ENCODE assay signal across 12 cellular contexts in genomic region chr11:123129920-123130319, GRCh38.
DNase-seq lines count a peak whose midpoint lies in the region; ATAC-seq and TF ChIP-seq lines count a peak whose summit lies in the region.
"Had no signal": no experiment of that assay in that cellular context is flagged by ENCODE, and none has a peak within 500 bp of the region (broad histone marks: within the 10 kb centered on the region; RNA-seq: fewer than 3 reads in every experiment).

No MANE protein-coding gene starts in this region.

- in situ Hi-C loops in Panc1 (cut with HindIII; ENCODE audit: low pct_unique_long_range_greater_than_20kb, low sequenced_read_pairs): no loop called here

- no peaks in the 10 kb centered on the region for H3K9me3 Mint-ChIP-seq in nephron progenitor cell
- H3K9me3 Mint-ChIP-seq: stimulated activated naive CD8-positive, alpha-beta T cell treated with anti-CD3 and anti-CD28 coated beads, Interleukin-15, amount 100 ng/mL, for 72 hours had no signal

- H3K36me3 Mint-ChIP-seq in nephron progenitor cell (ENCODE audit: low read depth): peaks cover 13% of the 10 kb centered on the region

- no TSS peak for BruUV-seq in Panc1 (replicated peaks; lab: Mats Ljungman, UMichigan)

- H3K9me3 ChIP-seq in Panc1 (ENCODE audit: control insufficient read depth, insufficient read depth, low read depth, low read length) (no peaks in the 10 kb centered on the region), esophagus muscularis mucosa (no peaks in the 10 kb centered on the region)
- H3K9me3 ChIP-seq: colonic mucosa had no signal

- H3K4me3 ChIP-seq in Panc1 (ENCODE audit: low read depth in 2 of 2, low read length in 2 of 2): no peak overlapping the region
- H3K4me3 ChIP-seq in esophagus muscularis mucosa: no peak overlapping the region
- H3K4me3 ChIP-seq: colonic mucosa had no signal

- H3K27ac ChIP-seq in Panc1 (ENCODE audit: low read length): no peak overlapping the region
- H3K27ac ChIP-seq in esophagus muscularis mucosa (replicated peaks in 1 of 4): peak overlapping the region; percentile 75 to 81 (median 78)
- H3K27ac ChIP-seq: C4-2B, colonic mucosa had no signal

- peaks cover 33% of the 10 kb centered on the region for H3K4me1 Mint-ChIP-seq in nephron progenitor cell

- 39% methylated on average over 3 of the region's 3 CpGs for WGBS in esophagus muscularis mucosa

- TF ChIP-seq POLR2A in esophagus muscularis mucosa (IDR thresholded peaks at IDR 0.05; ENCODE audit: low read depth): no peak

- H3K27me3 ChIP-seq in Panc1 (ENCODE audit: control insufficient read depth, insufficient read depth, low read length) (no peaks in the 10 kb centered on the region), esophagus muscularis mucosa (no peaks in the 10 kb centered on the region)
- H3K27me3 ChIP-seq: colonic mucosa had no signal

- no peak for TF ChIP-seq EP300 in esophagus muscularis mucosa (IDR thresholded peaks at IDR 0.05)

- no peaks in the 10 kb centered on the region for H3K36me3 ChIP-seq in Panc1 (ENCODE audit: control insufficient read depth, insufficient read depth, low read length)
- H3K36me3 ChIP-seq in esophagus muscularis mucosa: no peaks in the 10 kb centered on the region
- H3K36me3 ChIP-seq: colonic mucosa had no signal

- POLR2A ChIA-PET in Panc1 (lab: Charles Lee): no interaction called here

- intact Hi-C loops in Panc1 (cut with micrococcal nuclease; ENCODE audit: unreplicated experiment) (no loop called here), esophagus muscularis mucosa (cut with DNase I) (no loop called here), left colon (cut with DNase I, micrococcal nuclease) (no loop called here)

- H3K27me3 Mint-ChIP-seq in nephron progenitor cell (ENCODE audit: low read depth, poor library complexity): no peaks in the 10 kb centered on the region

- H3K27ac Mint-ChIP-seq in nephron progenitor cell: peak overlapping the region; percentile 38

- no peak overlapping the region for H3K4me3 Mint-ChIP-seq in nephron progenitor cell
- H3K4me3 Mint-ChIP-seq: stimulated activated naive CD8-positive, alpha-beta T cell treated with anti-CD3 and anti-CD28 coated beads, Interleukin-15, amount 100 ng/mL, for 72 hours had no signal

- CTCF ChIA-PET in Panc1 (lab: Charles Lee): no interaction called here

- TF ChIP-seq CTCF in Panc1 (IDR thresholded peaks at IDR 0.05): no peak
- no peak for TF ChIP-seq CTCF in esophagus muscularis mucosa (IDR thresholded peaks at IDR 0.05)
- TF ChIP-seq CTCF in nephron progenitor cell (IDR thresholded peaks at IDR 0.05): no peak

- H3K4me1 ChIP-seq in Panc1 (ENCODE audit: control insufficient read depth, insufficient read depth, low read length) (no peaks in the 10 kb centered on the region), esophagus muscularis mucosa (peaks cover 3 to 57% (median 45%) of the 10 kb centered on the region in 4 donors)
- H3K4me1 ChIP-seq: colonic mucosa had no signal

- ATAC-seq in Panc1 (0 out of 2 replicates have a peak, but pooled peaks have one; percentile 23), left colon (no peak)
- ATAC-seq: stimulated activated naive CD8-positive, alpha-beta T cell treated with anti-CD3 and anti-CD28 coated beads, Interleukin-15, amount 100 ng/mL, for 72 hours had no signal

- peak; percentile 42 for DNase-seq in AG08396 (ENCODE audit: low spot score)
- DNase-seq in Panc1 (ENCODE audit: low read depth, low spot score): no peak
- DNase-seq in esophagus muscularis mucosa (ENCODE audit: extremely low spot score): no peak
- DNase-seq in nephron progenitor cell: no peak
- DNase-seq in stimulated activated CD4-positive, alpha-beta T cell treated with anti-CD3 and anti-CD28 coated beads, Interleukin-2, amount 100 ng/mL, for 24 hours: no peak
- DNase-seq in stimulated activated CD4-positive, alpha-beta T cell treated with anti-CD3 and anti-CD28 coated beads, Interleukin-4, amount 100 ng/mL, for 4 hours: no peak
- DNase-seq in left colon: no peak
- no peak for DNase-seq in stimulated activated CD4-positive, alpha-beta T cell treated with anti-CD3 and anti-CD28 coated beads, Interleukin-15, amount 100 ng/mL, for 24 hours
- DNase-seq: colonic mucosa; NCI-H2081 treated with DMSO at 0.1 percent for 48 hours; stimulated activated naive CD8-positive, alpha-beta T cell treated with anti-CD3 and anti-CD28 coated beads, Interleukin-15, amount 100 ng/mL, for 72 hours had no signal
